Comparison of ENCODE assay signal across 2 cellular contexts in genomic region chr18:76569644-76570415, GRCh38.
TF ChIP-seq lines count a peak whose summit lies in the region.

No MANE protein-coding gene starts in this region.

TF ChIP-seq in HepG2, 621 proteins besides CTCF, POLR2A, EP300 and RAD21:
- TF ChIP-seq CREB1 (IDR thresholded peaks at IDR 0.05) (peak; percentile 80), CREB1 (CRISPR knock-in tag; IDR thresholded peaks at IDR 0.05) (no peak), ATF7 (IDR thresholded peaks at IDR 0.05) (peak; percentile 58; the same call in 1 of the 2 replicates), ATF7 (CRISPR knock-in tag; IDR thresholded peaks at IDR 0.05) (no peak), PAF1 (CRISPR knock-in tag; IDR thresholded peaks at IDR 0.05) (no peak)

TF ChIP-seq in H1, 55 proteins besides CTCF, POLR2A, EP300 and RAD21 (continued from another document):
- TF ChIP-seq CHD2 (IDR thresholded peaks at IDR 0.05; ENCODE audit: low read length) (no peak), CTBP2 (IDR thresholded peaks at IDR 0.05; ENCODE audit: borderline replicate concordance, insufficient read depth, insufficient read length, low read length) (no peak), NANOG (IDR thresholded peaks at IDR 0.05; ENCODE audit: insufficient read depth, low read depth, low read length, poor library complexity, severe bottlenecking) (no peak), SRF (IDR thresholded peaks at IDR 0.05; ENCODE audit: low read depth, low read length) (no peak), EGR1 (IDR thresholded peaks at IDR 0.05; ENCODE audit: borderline replicate concordance, low read depth, low read length) (no peak), TEAD4 (IDR thresholded peaks at IDR 0.05; ENCODE audit: low read depth, low read length) (no peak), TAF7 (optimal IDR thresholded peaks at IDR 0.05; ENCODE audit: borderline replicate concordance, low read depth, low read length) (no peak), TAF1 (IDR thresholded peaks at IDR 0.05; ENCODE audit: low read depth, low read length) (no peak), BCL11A (IDR thresholded peaks at IDR 0.05; ENCODE audit: low read depth in 2 of 2, low read length in 2 of 2) (no peak), JUN (IDR thresholded peaks at IDR 0.05; ENCODE audit: low read depth, low read length) (no peak), RBBP5 (IDR thresholded peaks at IDR 0.05; ENCODE audit: borderline replicate concordance, low read depth, low read length) (no peak), PHF8 (conservative IDR thresholded peaks at IDR 0.05; ENCODE audit: low read depth, low read length) (no peak), MAFK (IDR thresholded peaks at IDR 0.05; ENCODE audit: low read depth, low read length) (no peak), TCF12 (IDR thresholded peaks at IDR 0.05; ENCODE audit: low read depth, low read length) (no peak), EZH2 (IDR thresholded peaks at IDR 0.05; ENCODE audit: low read depth, low read length, severe bottlenecking) (no peak), NRF1 (IDR thresholded peaks at IDR 0.05; ENCODE audit: low read depth, low read length) (no peak)
- TF ChIP-seq, protein P1, sequence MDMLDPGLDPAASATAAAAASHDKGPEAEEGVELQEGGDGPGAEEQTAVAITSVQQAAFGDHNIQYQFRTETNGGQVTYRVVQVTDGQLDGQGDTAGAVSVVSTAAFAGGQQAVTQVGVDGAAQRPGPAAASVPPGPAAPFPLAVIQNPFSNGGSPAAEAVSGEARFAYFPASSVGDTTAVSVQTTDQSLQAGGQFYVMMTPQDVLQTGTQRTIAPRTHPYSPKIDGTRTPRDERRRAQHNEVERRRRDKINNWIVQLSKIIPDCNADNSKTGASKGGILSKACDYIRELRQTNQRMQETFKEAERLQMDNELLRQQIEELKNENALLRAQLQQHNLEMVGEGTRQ (IDR thresholded peaks at IDR 0.05; ENCODE audit: low read length): no peak
